Comparison of ENCODE assay signal across 20 cellular contexts in the genomic region with DNA sequence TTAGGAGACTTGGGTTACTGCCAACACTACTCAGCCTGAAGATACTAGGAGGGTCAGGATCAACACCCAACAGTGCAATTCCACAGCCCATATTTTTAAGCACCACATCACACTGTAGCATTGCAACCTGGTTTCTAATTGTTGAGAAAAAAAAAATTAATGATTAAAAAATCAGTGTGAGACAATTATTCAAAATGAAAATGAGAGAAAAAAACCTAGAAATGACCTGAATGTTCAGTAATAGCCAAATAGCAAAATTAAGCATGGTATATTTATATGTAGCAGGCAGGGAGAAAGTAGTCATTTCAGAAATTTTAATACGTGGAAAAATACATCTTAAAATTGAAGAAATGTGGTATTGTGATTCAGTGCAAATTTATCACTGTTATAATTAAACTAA. TPM values are rescaled to one million over a fixed set of nuclear protein-coding genes. Genes with fewer than 3 reads are reported as not detected.
DNase-seq lines count a peak whose midpoint lies in the region; ATAC-seq, FAIRE-seq and TF ChIP-seq lines count a peak whose summit lies in the region.
"Had no signal": no experiment of that assay in that cellular context is flagged by ENCODE, and none has a peak within 500 bp of the region (broad histone marks: within the 10 kb centered on the region; RNA-seq: fewer than 3 reads in every experiment).

No MANE protein-coding gene starts in this region.

- no peak for TF ChIP-seq POLR2A in GM12878 (IDR thresholded peaks at IDR 0.05; ENCODE audit: low read depth, low read length)

- H3K9me3 Mint-ChIP-seq in T-helper 2 cell treated with Interferon-gamma antibody and Interleukin-4, amounts not matched to agents 5 μg/mL and 100 μg/mL, for 36 hours, result peaks cover 8% of the 10 kb centered on the region
- H3K9me3 Mint-ChIP-seq: CD4-positive, alpha-beta T cell had no signal

- SMC1A ChIA-PET in GM12878 (lab: Charles Lee; ENCODE audit: uncharacterized antibody, unreplicated experiment), result no interaction called here

- FAIRE-seq in GM12878 (lab: Jason Lieb, UNC), result no peak

- peaks cover 24% of the 10 kb centered on the region for H3K4me1 ChIP-seq in GM12878 (ENCODE audit: control insufficient read depth, insufficient read depth, low read length)

- peaks cover 7% of the 10 kb centered on the region for H3K36me3 Mint-ChIP-seq in T-helper 2 cell treated with Interferon-gamma antibody and Interleukin-4, amounts not matched to agents 5 μg/mL and 100 μg/mL, for 36 hours (ENCODE audit: low read depth)
- H3K36me3 Mint-ChIP-seq: IgD-negative memory B cell had no signal

- no peak overlapping the region for H3K4me3 ChIP-seq in GM12878

- in situ Hi-C loops in GM12878 (cut with MboI), result no loop called here

- TF ChIP-seq EP300 in GM12878 (IDR thresholded peaks at IDR 0.05; ENCODE audit: borderline replicate concordance in 1 of 2, control insufficient read depth in 1 of 2, low read depth in 2 of 2, low read length in 2 of 2), result no peak

- H3K4me1 Mint-ChIP-seq in T-helper 2 cell treated with Interferon-gamma antibody and Interleukin-4, amounts not matched to agents 5 μg/mL and 100 μg/mL, for 36 hours (ENCODE audit: low read depth), result peaks cover 46% of the 10 kb centered on the region

- H3K36me3 ChIP-seq in GM12878 (ENCODE audit: control insufficient read depth in 2 of 2, insufficient read depth in 2 of 2, low read length in 1 of 2), result no peaks in the 10 kb centered on the region

- CTCF ChIA-PET in GM12878 (lab: Yijun Ruan, JAX), result no interaction called here
- CTCF ChIA-PET in HEK293T (lab: Yijun Ruan, JAX), result no interaction called here

- H3K27ac ChIP-seq in GM12878 (ENCODE audit: control insufficient read depth, insufficient read depth), result no peak overlapping the region
- H3K27ac ChIP-seq: KMS-11 had no signal

- 3% methylated on average over 1 of the region's 1 CpG for WGBS in GM12878 (ENCODE audit: insufficient coverage, insufficient replicate concordance, low lambda C conversion rate, missing lambda C conversion rate)

- no peak for DNase-seq in activated CD4-positive, CD25-positive, alpha-beta regulatory T cell (lab: John Stamatoyannopoulos, UW)
- DNase-seq in GM12878 (ENCODE audit: low read depth, low spot score) (no peak), NCI-H2107 treated with DMSO at 0.1 percent for 48 hours (lab: John Stamatoyannopoulos, UW; ENCODE audit: unreplicated experiment) (no peak), HEK293T (ENCODE audit: extremely low spot score) (no peak)
- DNase-seq in T-helper 2 cell treated with Interferon-gamma antibody and Interleukin-4, amounts not matched to agents 5 μg/mL and 100 μg/mL, for 36 hours (ENCODE audit: low spot score), result no peak
- DNase-seq: C1 segment of cervical spinal cord; Calu3; CD4-positive, alpha-beta T cell; DMS153; DMS79 treated with DMSO at 0.1 percent for 48 hours; EL; GDM1; HCEC 1CT had no signal

- no peak overlapping the region for H3K4me3 Mint-ChIP-seq in T-helper 2 cell treated with Interferon-gamma antibody and Interleukin-4, amounts not matched to agents 5 μg/mL and 100 μg/mL, for 36 hours
- H3K4me3 Mint-ChIP-seq: B cell; CD4-positive, alpha-beta T cell; IgD-negative memory B cell had no signal

- TF ChIP-seq RAD21 in GM12878 (IDR thresholded peaks at IDR 0.05; ENCODE audit: insufficient read depth, low read depth, low read length), result no peak

- H3K27me3 Mint-ChIP-seq in T-helper 2 cell treated with Interferon-gamma antibody and Interleukin-4, amounts not matched to agents 5 μg/mL and 100 μg/mL, for 36 hours (ENCODE audit: low read depth), result no peaks in the 10 kb centered on the region
- H3K27me3 Mint-ChIP-seq: CD4-positive, alpha-beta T cell had no signal

- H3K27me3 ChIP-seq in GM12878 (replicated peaks in 1 of 2; ENCODE audit: control insufficient read depth in 2 of 2, insufficient read depth in 2 of 2, low read length in 1 of 2), result no peaks in the 10 kb centered on the region

- no peak for TF ChIP-seq CTCF in GM12878 (IDR thresholded peaks at IDR 0.05 in 2 of 3, conservative IDR thresholded peaks at IDR 0.05 in 1 of 3; ENCODE audit: control insufficient read depth in 2 of 3, extremely low read depth in 1 of 3, insufficient read depth in 1 of 3, low read depth in 3 of 3, low read length in 3 of 3)

- no peak overlapping the region for H3K4me2 ChIP-seq in GM12878 (ENCODE audit: control insufficient read depth, insufficient read depth)
- H3K4me2 ChIP-seq: KMS-11 had no signal

- H3K9ac ChIP-seq in GM12878 (ENCODE audit: control insufficient read depth, insufficient read depth, low read length), result no peak overlapping the region
- H3K9ac ChIP-seq: KMS-11 had no signal

- RAD21 ChIA-PET in GM12878 (lab: Charles Lee; ENCODE audit: unreplicated experiment), result no interaction called here

- BruUV-seq in GM12878 (replicated peaks; lab: Mats Ljungman, UMichigan), result no TSS peak

- H3K27ac Mint-ChIP-seq in T-helper 2 cell treated with Interferon-gamma antibody and Interleukin-4, amounts not matched to agents 5 μg/mL and 100 μg/mL, for 36 hours, result no peak overlapping the region
- H3K27ac Mint-ChIP-seq: B cell; CD4-positive, alpha-beta T cell; IgD-negative memory B cell had no signal

- H3K79me2 ChIP-seq in GM12878 (ENCODE audit: control insufficient read depth, insufficient read depth, low read length), result no peaks in the 10 kb centered on the region

- peaks cover 3% of the 10 kb centered on the region; the same call in 2 of the 3 replicates for H3K9me3 ChIP-seq in GM12878 (replicated peaks; ENCODE audit: control insufficient read depth, insufficient read depth, low read length)

- no peaks in the 10 kb centered on the region for H4K20me1 ChIP-seq in GM12878 (ENCODE audit: control insufficient read depth, insufficient read depth)

- H2AFZ ChIP-seq in GM12878 (ENCODE audit: control insufficient read depth, low read depth, low read length), result no peak overlapping the region

- peak; percentile 17 to 63 for ATAC-seq in activated CD4-positive, CD25-positive, alpha-beta regulatory T cell treated with anti-CD3 and anti-CD28 coated beads, Interleukin-2, amount 50 U/mL, for 24 hours
- ATAC-seq in HG03175 (IDR thresholded peaks at IDR 0.05; ENCODE audit: unreplicated experiment) (peak; percentile 45), GM12878 (no peak)

- POLR2A ChIA-PET in GM12878 (lab: Charles Lee) (interaction anchor here (0.6 to 1.5 kb wide), 2 partner anchors 9 to 25 kb away, joined by 6 to 9 read pairs; no protein-coding TSS in a partner anchor), HEK293T (lab: Yijun Ruan, JAX) (no interaction called here)

- intact Hi-C loops in GM12878 (cut with micrococcal nuclease; ENCODE audit: unreplicated experiment), result no loop called here

TF ChIP-seq in GM12878, 131 proteins besides CTCF, POLR2A, EP300 and RAD21 (continues in another document):
- TF ChIP-seq TCF3 (IDR thresholded peaks at IDR 0.05; ENCODE audit: borderline replicate concordance, insufficient read depth, low read depth, low read length) (no peak), ZNF622 (IDR thresholded peaks at IDR 0.05) (no peak), JUNB (IDR thresholded peaks at IDR 0.05) (peak; percentile 56)

TF ChIP-seq in HEK293T, 16 proteins besides CTCF, POLR2A, EP300 and RAD21:
- TF ChIP-seq BHLHE40 (IDR thresholded peaks at IDR 0.05; ENCODE audit: borderline replicate concordance) (no peak), SP1 (IDR thresholded peaks at IDR 0.05) (no peak)
TF ChIP-seq in HEK293T: peak in this region for 0.

RNA-seq across cellular contexts. Expression of a gene that starts 29.3 kb away (rescaled TPM):
- 81.6 and 94.0 TPM in 2 replicates for total RNA-seq in GM12878 (2013; cell fraction: nucleolus; rRNA removed)
- total RNA-seq in GM12878 (2014; rRNA removed), result 3.1 and 3.5 TPM in 2 replicates
- total RNA-seq in GM12878 (2014; rRNA removed; fragmentation: Illumina TruSeq; extraction: Trizol), result 2.4 and 2.7 TPM in 2 replicates
- total RNA-seq in GM12878 (2021), result 3.2 and 4.0 TPM in 2 replicates
- polyA plus RNA-seq in GM12878 (2011; ENCODE audit: low read depth), result 10.1 TPM
- polyA plus RNA-seq in GM12878 (2011; rRNA removed), result 27.1 and 43.6 TPM in 2 replicates
- polyA plus RNA-seq in GM12878 (2011; cell fraction: cytosol; rRNA removed), result 8.7 and 10.7 TPM in 2 replicates
- polyA plus RNA-seq in GM12878 (2011; cell fraction: nucleus; rRNA removed), result 15.3 and 18.0 TPM in 2 replicates
- polyA plus RNA-seq in GM12878 (2012), result 10.2 and 15.8 TPM in 2 replicates
- polyA plus RNA-seq in GM12878 (2014; fragmentation: Illumina TruSeq; extraction: Trizol), result 2.0 and 2.9 TPM in 2 replicates
- polyA plus RNA-seq in GM12878 (2014; fragmentation: Nextera tagmentation; extraction: Ambion mirVana), result 1 to 10 TPM in 1 of 2 experiments, under 1 TPM in 1; 0.98 to 1.5 TPM
- polyA plus RNA-seq in GM12878 (2014; rRNA removed), result 1.8 and 3.2 TPM in 2 replicates
- polyA plus RNA-seq in GM12878 (2016; fragmentation: Nextera tagmentation; extraction: Ambion mirVana), result 10 to 100 TPM in 1 of 2 experiments, 1 to 10 TPM in 1; 8.3 to 10.5 TPM
- 14.0 and 19.8 TPM in 2 replicates for polyA minus RNA-seq in GM12878 (2011; rRNA and poly(A)+ RNA removed)
- 7.9 and 10.4 TPM in 2 replicates for polyA minus RNA-seq in GM12878 (2011; cell fraction: cytosol; rRNA and poly(A)+ RNA removed)
- 19.5 and 24.5 TPM in 2 replicates for polyA minus RNA-seq in GM12878 (2011; cell fraction: nucleus; rRNA and poly(A)+ RNA removed)

RNA-seq across cellular contexts. Expression of a gene that starts 33.9 kb away (rescaled TPM):
- 17.5 and 23.2 TPM in 2 replicates for total RNA-seq in GM12878 (2013; cell fraction: nucleolus; rRNA removed)
- total RNA-seq in GM12878 (2014; rRNA removed) (1.1 and 1.6 TPM in 2 replicates), GM12878 (2014; rRNA removed; fragmentation: Illumina TruSeq; extraction: Trizol) (0.83 and 1.1 TPM in 2 replicates), GM12878 (2021) (1.1 and 1.8 TPM in 2 replicates)
- 7.8 TPM for polyA plus RNA-seq in GM12878 (2011; ENCODE audit: low read depth)
- polyA plus RNA-seq in GM12878 (2011; rRNA removed) (1.7 and 1.9 TPM in 2 replicates), GM12878 (2014; fragmentation: Illumina TruSeq; extraction: Trizol) (0.74 and 1.4 TPM in 2 replicates), GM12878 (2014; fragmentation: Nextera tagmentation; extraction: Ambion mirVana) (1 to 10 TPM; 1.5 to 1.7 TPM), GM12878 (2014; rRNA removed) (1.1 and 2.0 TPM in 2 replicates), GM12878 (2016; fragmentation: Nextera tagmentation; extraction: Ambion mirVana) (1 to 10 TPM; 3.9 to 4.0 TPM)
- polyA plus RNA-seq in GM12878 (2011; cell fraction: cytosol; rRNA removed), result 1.3 and 1.4 TPM in 2 replicates
- 0.34 and 0.66 TPM in 2 replicates for polyA plus RNA-seq in GM12878 (2011; cell fraction: nucleus; rRNA removed)
- polyA plus RNA-seq in GM12878 (2012), result 4.3 and 8.5 TPM in 2 replicates
- polyA minus RNA-seq in GM12878 (2011; rRNA and poly(A)+ RNA removed), result 1.4 and 2.0 TPM in 2 replicates
- 0.94 TPM in 1 of 2 replicates, not detected in the other for polyA minus RNA-seq in GM12878 (2011; cell fraction: cytosol; rRNA and poly(A)+ RNA removed)
- 1.1 TPM in 2 replicates for polyA minus RNA-seq in GM12878 (2011; cell fraction: nucleus; rRNA and poly(A)+ RNA removed)
- total RNA-seq: H4, HT1080 had no signal
